1 cellular context compared by ENCODE assay signal in genomic region chr17:55414983-55415382, GRCh38.
TF ChIP-seq lines count a peak whose summit lies in the region.

No MANE protein-coding gene starts in this region.

TF ChIP-seq in GM12878, 131 proteins besides CTCF, POLR2A, EP300 and RAD21 (continued from another document):
- no peak for TF ChIP-seq BCL3 (IDR thresholded peaks at IDR 0.05; ENCODE audit: borderline replicate concordance, insufficient read depth, low read depth, low read length, poor library complexity, severe bottlenecking)
- no peak for TF ChIP-seq ZBTB40 (IDR thresholded peaks at IDR 0.05; ENCODE audit: borderline replicate concordance)
- no peak for TF ChIP-seq MEF2A (IDR thresholded peaks at IDR 0.05; ENCODE audit: insufficient read depth, low read depth, low read length)
- TF ChIP-seq FOS (IDR thresholded peaks at IDR 0.05; ENCODE audit: borderline replicate concordance, extremely low read depth, insufficient read length): no peak
- no peak for TF ChIP-seq LARP7 (IDR thresholded peaks at IDR 0.05)
- no peak for TF ChIP-seq ZNF207 (IDR thresholded peaks at IDR 0.05; ENCODE audit: borderline replicate concordance)
- no peak for TF ChIP-seq HCFC1 (IDR thresholded peaks at IDR 0.05; ENCODE audit: low read length)
- TF ChIP-seq SMAD1 (IDR thresholded peaks at IDR 0.05; ENCODE audit: low read depth, partially characterized antibody): no peak
- TF ChIP-seq NFYA (IDR thresholded peaks at IDR 0.05; ENCODE audit: borderline replicate concordance, low read depth, low read length): no peak
TF ChIP-seq in GM12878: peak in this region for 0.
